In genomic region chr3:38117748-38118420, GRCh38 we compare ENCODE assay signal across 8 cellular contexts. TPM values are rescaled to one million over a fixed set of nuclear protein-coding genes. Genes with fewer than 3 reads are reported as not detected.
DNase-seq lines count a peak whose midpoint lies in the region; ATAC-seq and TF ChIP-seq lines count a peak whose summit lies in the region.

No MANE protein-coding gene starts in this region.

- H3K79me2 ChIP-seq in SK-N-SH (ENCODE audit: insufficient read depth) (no peaks in the 10 kb centered on the region), smooth muscle cell (ENCODE audit: low read depth) (no peaks in the 10 kb centered on the region)

- WGBS in SK-N-SH (ENCODE audit: low lambda C conversion rate): 76% methylated on average over 4 of the region's 11 CpGs
- 72% methylated on average over 11 of the region's 11 CpGs for WGBS in smooth muscle cell (ENCODE audit: low lambda C conversion rate)

- no peaks in the 10 kb centered on the region for H3K27me3 ChIP-seq in CD8-positive, alpha-beta T cell (ENCODE audit: insufficient read depth, low read length)
- H3K27me3 ChIP-seq in SK-N-SH (ENCODE audit: insufficient read depth) (no peaks in the 10 kb centered on the region), left ventricle myocardium inferior (ENCODE audit: low read depth) (no peaks in the 10 kb centered on the region), smooth muscle cell (ENCODE audit: low read depth) (no peaks in the 10 kb centered on the region)

- H2AFZ ChIP-seq in SK-N-SH (ENCODE audit: low read depth): no peak overlapping the region
- H2AFZ ChIP-seq in smooth muscle cell (ENCODE audit: low read depth): no peak overlapping the region

- H3F3A ChIP-seq in SK-N-SH (replicated peaks; ENCODE audit: insufficient read depth) (no peaks in the 10 kb centered on the region), smooth muscle cell (ENCODE audit: low read depth) (no peaks in the 10 kb centered on the region)

- no peak overlapping the region for H3K4me2 ChIP-seq in SK-N-SH
- no peak overlapping the region for H3K4me2 ChIP-seq in smooth muscle cell

- no peaks in the 10 kb centered on the region for H3K9me3 ChIP-seq in CD8-positive, alpha-beta T cell (ENCODE audit: low read length)
- no peaks in the 10 kb centered on the region for H3K9me3 ChIP-seq in SK-N-SH
- H3K9me3 ChIP-seq in left ventricle myocardium inferior (replicated peaks): no peaks in the 10 kb centered on the region
- H3K9me3 ChIP-seq in smooth muscle cell (replicated peaks; ENCODE audit: low read depth): no peaks in the 10 kb centered on the region

- TF ChIP-seq RAD21 in SK-N-SH (IDR thresholded peaks at IDR 0.05; ENCODE audit: low read length): peak; percentile 74

- POLR2A ChIA-PET in CD8-positive, alpha-beta T cell (lab: Charles Lee): interaction anchor here (0.8 to 1.7 kb wide), 2 partner anchors 11 to 362 kb away, joined by 3 to 4 read pairs; no protein-coding TSS in a partner anchor
- POLR2A ChIA-PET in SK-N-SH (lab: Yijun Ruan, JAX): interaction anchor here (0.9 to 1.9 kb wide), 2 partner anchors 226 to 228 kb away, joined by 3 to 4 read pairs; partner anchors contain the start of gene XYLB

- H4K20me1 ChIP-seq in SK-N-SH (ENCODE audit: insufficient read depth): no peaks in the 10 kb centered on the region
- no peaks in the 10 kb centered on the region for H4K20me1 ChIP-seq in smooth muscle cell (ENCODE audit: low read depth)

- peaks cover 5% of the 10 kb centered on the region for H3K36me3 ChIP-seq in CD8-positive, alpha-beta T cell (ENCODE audit: insufficient read depth, low read length)
- H3K36me3 ChIP-seq in SK-N-SH (replicated peaks in 1 of 2; ENCODE audit: control insufficient read depth in 1 of 2, insufficient read depth in 2 of 2, low read length in 1 of 2) (peaks cover 0 to 17% of the 10 kb centered on the region in 2 experiments), left ventricle myocardium inferior (peaks cover 30% of the 10 kb centered on the region), smooth muscle cell (ENCODE audit: low read depth) (no peaks in the 10 kb centered on the region)

- no peaks in the 10 kb centered on the region for H3K9me2 ChIP-seq in SK-N-SH

- H3K9me3 Mint-ChIP-seq in CD8-positive, alpha-beta T cell: no peaks in the 10 kb centered on the region
- H3K9me3 Mint-ChIP-seq in activated naive CD8-positive, alpha-beta T cell treated with anti-CD3 and anti-CD28 coated beads for 36 hours: no peaks in the 10 kb centered on the region

- H3K4me3 ChIP-seq in CD8-positive, alpha-beta T cell (ENCODE audit: low read depth, low read length): no peak overlapping the region
- H3K4me3 ChIP-seq in SK-N-SH (ENCODE audit: low read depth in 2 of 2, low read length in 1 of 2) (no peak overlapping the region), left ventricle myocardium inferior (no peak overlapping the region), smooth muscle cell (no peak overlapping the region)

- intact Hi-C loops in CD8-positive, alpha-beta T cell (cut with DNase I, micrococcal nuclease): loop anchor here (1.0 to 10.0 kb wide), 8 partner anchors 109 to 534 kb away; partner anchors contain the start of genes XYLB (in 2 of the 2) and SCN5A (in 1 of the 2)
- intact Hi-C loops in left ventricle myocardium inferior (cut with micrococcal nuclease): no loop called here

- H3K9ac ChIP-seq in SK-N-SH: no peak overlapping the region
- H3K9ac ChIP-seq in smooth muscle cell (ENCODE audit: low read depth): no peak overlapping the region

- no peaks in the 10 kb centered on the region for H3K4me1 ChIP-seq in CD8-positive, alpha-beta T cell (ENCODE audit: insufficient read depth, low read length)
- H3K4me1 ChIP-seq in SK-N-SH (ENCODE audit: control insufficient read depth in 1 of 2, insufficient read depth in 2 of 2, low read depth in 1 of 2, low read length in 1 of 2) (no peaks in the 10 kb centered on the region), left ventricle myocardium inferior (peaks cover 11% of the 10 kb centered on the region), smooth muscle cell (ENCODE audit: low read depth) (no peaks in the 10 kb centered on the region)

- peak; percentile 73 for TF ChIP-seq CTCF in CD8-positive, alpha-beta T cell (IDR thresholded peaks at IDR 0.05)
- TF ChIP-seq CTCF in SK-N-SH (IDR thresholded peaks at IDR 0.05): peak; percentile 70
- TF ChIP-seq CTCF in left ventricle myocardium inferior (IDR thresholded peaks at IDR 0.05; ENCODE audit: borderline replicate concordance): peak; percentile 68
- TF ChIP-seq CTCF in smooth muscle cell (IDR thresholded peaks at IDR 0.05; ENCODE audit: borderline replicate concordance, insufficient read depth, poor library complexity, severe bottlenecking): peak; percentile 61

- peak; percentile 60 to 80 (median 67) for DNase-seq in CD8-positive, alpha-beta T cell
- DNase-seq in GM19238 (ENCODE audit: insufficient read length, low spot score) (peak; percentile 67), SK-N-SH (peak; percentile 80), left ventricle myocardium inferior (peak; percentile 55), smooth muscle cell (lab: John Stamatoyannopoulos, UW; ENCODE audit: unreplicated experiment) (no peak), DMS114 treated with DMSO at 0.1 percent for 48 hours (lab: John Stamatoyannopoulos, UW; ENCODE audit: unreplicated experiment) (no peak)
- DNase-seq in activated naive CD8-positive, alpha-beta T cell treated with anti-CD3 and anti-CD28 coated beads for 36 hours: peak; percentile 75

- no peak overlapping the region for H3K27ac ChIP-seq in CD8-positive, alpha-beta T cell (ENCODE audit: low read depth, low read length)
- H3K27ac ChIP-seq in SK-N-SH (ENCODE audit: low read depth in 2 of 2, low read length in 1 of 2): no peak overlapping the region
- peak overlapping the region; percentile 21 for H3K27ac ChIP-seq in left ventricle myocardium inferior (replicated peaks)
- no peak overlapping the region for H3K27ac ChIP-seq in smooth muscle cell (ENCODE audit: low read depth)

- H3K4me1 Mint-ChIP-seq in CD8-positive, alpha-beta T cell (ENCODE audit: low read depth): peaks cover 6% of the 10 kb centered on the region
- peaks cover 11% of the 10 kb centered on the region for H3K4me1 Mint-ChIP-seq in activated naive CD8-positive, alpha-beta T cell treated with anti-CD3 and anti-CD28 coated beads for 36 hours

- CTCF ChIA-PET in CD8-positive, alpha-beta T cell (lab: Charles Lee): interaction anchor here (0.5 to 5.2 kb wide), 25 partner anchors 10 to 403 kb away, joined by 3 to 25 read pairs (median 3); partner anchors contain the start of genes OXSR1 and XYLB
- CTCF ChIA-PET in SK-N-SH (lab: Yijun Ruan, JAX): interaction anchor here (0.6 to 4.8 kb wide), 17 partner anchors 8 to 544 kb away, joined by 3 to 27 read pairs (median 7); partner anchors contain the start of genes ACAA1 and XYLB

- peak; percentile 99 for ATAC-seq in CD8-positive, alpha-beta T cell
- ATAC-seq in HG03432 (IDR thresholded peaks at IDR 0.05; ENCODE audit: unreplicated experiment): peak; percentile 77

- no peak overlapping the region for H3K4me3 Mint-ChIP-seq in CD8-positive, alpha-beta T cell
- no peak overlapping the region for H3K4me3 Mint-ChIP-seq in activated naive CD8-positive, alpha-beta T cell treated with anti-CD3 and anti-CD28 coated beads for 36 hours

- H3K27me3 Mint-ChIP-seq in CD8-positive, alpha-beta T cell (ENCODE audit: low read depth): no peaks in the 10 kb centered on the region
- no peaks in the 10 kb centered on the region for H3K27me3 Mint-ChIP-seq in activated naive CD8-positive, alpha-beta T cell treated with anti-CD3 and anti-CD28 coated beads for 36 hours

- H3K36me3 Mint-ChIP-seq in CD8-positive, alpha-beta T cell: peaks cover 36% of the 10 kb centered on the region
- peaks cover 5% of the 10 kb centered on the region for H3K36me3 Mint-ChIP-seq in activated naive CD8-positive, alpha-beta T cell treated with anti-CD3 and anti-CD28 coated beads for 36 hours

- no peak for TF ChIP-seq EP300 in SK-N-SH (IDR thresholded peaks at IDR 0.05; ENCODE audit: borderline replicate concordance in 1 of 2, low read depth in 1 of 2, low read length in 1 of 2)

- H3K27ac Mint-ChIP-seq in CD8-positive, alpha-beta T cell: no peak overlapping the region
- H3K27ac Mint-ChIP-seq in activated naive CD8-positive, alpha-beta T cell treated with anti-CD3 and anti-CD28 coated beads for 36 hours: no peak overlapping the region

TF ChIP-seq in SK-N-SH, 30 proteins besides CTCF, POLR2A, EP300 and RAD21 (continues in another document):
- TF ChIP-seq JUND (IDR thresholded peaks at IDR 0.05) (no peak), TCF12 (IDR thresholded peaks at IDR 0.05) (no peak), EZH2phosphoT487 (IDR thresholded peaks at IDR 0.05; ENCODE audit: borderline replicate concordance, low read depth) (no peak)

RNA-seq across cellular contexts. Expression of gene ACAA1, which starts 19.0 kb away (rescaled TPM):
- total RNA-seq in CD8-positive, alpha-beta T cell: 10 to 100 TPM; 49.4 to 49.9 TPM
- polyA plus RNA-seq in SK-N-SH (2012; rRNA removed) (86.4 and 101 TPM in 2 replicates), smooth muscle cell (41.8 and 43.8 TPM in 2 replicates)
- 60.4 and 61.4 TPM in 2 replicates for polyA plus RNA-seq in SK-N-SH (2012; cell fraction: cytosol; rRNA removed)
- polyA plus RNA-seq in SK-N-SH (2012; cell fraction: nucleus; rRNA removed): 220 and 261 TPM in 2 replicates
- 10 to 100 TPM; 69.0 to 70.2 TPM for total RNA-seq in activated naive CD8-positive, alpha-beta T cell treated with anti-CD3 and anti-CD28 coated beads for 36 hours
- total RNA-seq in left ventricle myocardium inferior (120 TPM), smooth muscle cell (15.4 and 22.7 TPM in 2 replicates)

RNA-seq across cellular contexts. Expression of gene MYD88, which starts 20.6 kb away (rescaled TPM):
- 10 to 100 TPM; 32.2 to 32.7 TPM for total RNA-seq in CD8-positive, alpha-beta T cell
- polyA plus RNA-seq in SK-N-SH (2012; rRNA removed) (24.0 and 26.9 TPM in 2 replicates), smooth muscle cell (37.4 and 37.5 TPM in 2 replicates)
- 22.7 and 23.9 TPM in 2 replicates for polyA plus RNA-seq in SK-N-SH (2012; cell fraction: cytosol; rRNA removed)
- 34.1 and 42.3 TPM in 2 replicates for polyA plus RNA-seq in SK-N-SH (2012; cell fraction: nucleus; rRNA removed)
- total RNA-seq in activated naive CD8-positive, alpha-beta T cell treated with anti-CD3 and anti-CD28 coated beads for 36 hours: 10 to 100 TPM; 46.2 to 48.0 TPM
- total RNA-seq in left ventricle myocardium inferior (6.9 TPM), smooth muscle cell (8.2 and 14.1 TPM in 2 replicates)

RNA-seq across cellular contexts. Expression of gene OXSR1, which starts 47.5 kb away (rescaled TPM):
- total RNA-seq in CD8-positive, alpha-beta T cell: 10 to 100 TPM; 45.4 to 45.6 TPM
- polyA plus RNA-seq in SK-N-SH (2012; rRNA removed) (22.3 and 31.9 TPM in 2 replicates), smooth muscle cell (11.9 and 21.7 TPM in 2 replicates)
- polyA plus RNA-seq in SK-N-SH (2012; cell fraction: cytosol; rRNA removed): 28.5 and 30.6 TPM in 2 replicates
- 17.1 and 30.4 TPM in 2 replicates for polyA plus RNA-seq in SK-N-SH (2012; cell fraction: nucleus; rRNA removed)
- 10 to 100 TPM; 57.3 to 59.9 TPM for total RNA-seq in activated naive CD8-positive, alpha-beta T cell treated with anti-CD3 and anti-CD28 coated beads for 36 hours
- total RNA-seq in left ventricle myocardium inferior (22.9 TPM), smooth muscle cell (50.3 and 50.6 TPM in 2 replicates)

Comparison
In these comparisons a context has a peak if more than half of its experiments do, and no peak if none do; other contexts are left out.
1. DNase-seq: peak in CD8-positive, alpha-beta T cell (7 of 7), GM19238 (single experiment), SK-N-SH (single experiment), activated naive CD8-positive, alpha-beta T cell treated with anti-CD3 and anti-CD28 coated beads for 36 hours (single experiment) and left ventricle myocardium inferior (single experiment); none in smooth muscle cell (single experiment) and DMS114 treated with DMSO at 0.1 percent for 48 hours (single experiment).
2. Peak in every context shown above with its lines, with median percentiles within 50 percentile points of each other: CTCF ChIP-seq.